In the genomic region with DNA sequence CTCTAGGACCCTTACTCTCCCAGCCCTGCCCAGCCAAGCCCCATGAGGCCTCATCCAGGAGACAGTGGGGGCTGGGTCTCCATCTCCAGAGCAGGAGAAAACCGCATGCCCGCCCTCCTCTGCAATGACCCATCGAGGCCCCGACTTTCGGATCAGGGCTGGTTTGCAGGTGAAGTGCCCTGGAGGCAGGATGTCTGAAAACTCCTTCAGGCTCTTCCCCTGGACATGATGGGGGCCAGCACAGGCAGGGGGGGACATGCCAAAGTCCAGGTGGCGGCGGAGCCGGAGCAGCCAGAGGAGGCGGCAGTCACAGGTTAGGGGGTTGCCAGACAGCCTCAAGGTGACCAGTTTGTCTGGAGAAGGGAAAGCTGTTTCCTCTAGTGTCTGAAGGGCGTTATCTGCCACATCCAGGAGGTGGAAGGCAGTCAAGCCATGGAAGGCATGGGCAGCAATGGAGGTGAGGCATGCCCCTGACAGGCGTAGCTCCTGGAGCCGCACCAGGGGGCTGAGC, we compare ENCODE assay signal across 25 cellular contexts. TPM values are rescaled to one million over a fixed set of nuclear protein-coding genes. Genes with fewer than 3 reads are reported as not detected.
DNase-seq lines count a peak whose midpoint lies in the region; ATAC-seq, FAIRE-seq and TF ChIP-seq lines count a peak whose summit lies in the region.
"Had no signal": no experiment of that assay in that cellular context is flagged by ENCODE, and none has a peak within 500 bp of the region (broad histone marks: within the 10 kb centered on the region; RNA-seq: fewer than 3 reads in every experiment).

No MANE protein-coding gene starts in this region.

- no peaks in the 10 kb centered on the region for H3K9me3 Mint-ChIP-seq in activated T-cell treated with anti-CD3 and anti-CD28 coated beads, Interleukin-2, amount 50 U/mL, for 72 hours
- no peaks in the 10 kb centered on the region for H3K9me3 Mint-ChIP-seq in natural killer cell treated with Interleukin-12 subunit alpha and Interleukin-12 subunit beta and Interleukin-15 and Interleukin-18, amount 100 ng/mL, for 72 hours
- H3K9me3 Mint-ChIP-seq: CD4-positive, CD25-positive, alpha-beta regulatory T cell; CD8-positive, alpha-beta memory T cell had no signal

- H3K4me3 ChIP-seq in BLaER1 treated with 17β-estradiol and CSF1 and Interleukin-3, amounts not matched to agents 10 nM and 100 nM: no peak overlapping the region
- H3K4me3 ChIP-seq in H1 (ENCODE audit: extremely low read depth in 1 of 4, insufficient read depth in 2 of 4, low read depth in 3 of 4, low read length in 4 of 4): no peak overlapping the region
- H3K4me3 ChIP-seq in neuronal stem cell (ENCODE audit: low read length in 2 of 2): no peak overlapping the region
- H3K4me3 ChIP-seq: GM12878 had no signal

- CTCF ChIA-PET in H1 (lab: Charles Lee; ENCODE audit: partially characterized antibody): interaction anchor here (1.6 to 2.4 kb wide), 4 partner anchors 10 to 33 kb away, joined by 5 to 9 read pairs (median 8); partner anchors contain the start of gene TDRKH

- peak overlapping the region in 9 of 11 experiments; percentile 61 to 99 (median 91); a peak in 17 of 22 replicates for H3K4me2 ChIP-seq in BLaER1 treated with 17β-estradiol and CSF1 and Interleukin-3, amounts not matched to agents 10 nM and 100 nM
- H3K4me2 ChIP-seq in H1 (ENCODE audit: insufficient read depth in 1 of 2, low read depth in 2 of 2, low read length in 2 of 2): no peak overlapping the region
- H3K4me2 ChIP-seq in neuronal stem cell (ENCODE audit: insufficient read depth, low read length, poor library complexity, severe bottlenecking): no peak overlapping the region

- H3K9me3 ChIP-seq in BLaER1 treated with 17β-estradiol and CSF1 and Interleukin-3, amounts not matched to agents 10 nM and 100 nM (replicated peaks in 1 of 11): no peaks in the 10 kb centered on the region
- H3K9me3 ChIP-seq in H1 (ENCODE audit: insufficient read depth in 2 of 2, low read depth in 1 of 2, low read length in 1 of 2) (no peaks in the 10 kb centered on the region), neuronal stem cell (replicated peaks in 1 of 2; ENCODE audit: control insufficient read depth in 2 of 2, insufficient read depth in 1 of 2, low read depth in 1 of 2, low read length in 2 of 2) (no peaks in the 10 kb centered on the region)

- H4K91ac ChIP-seq in H1 (replicated peaks; ENCODE audit: insufficient read length, low read length) (no peak overlapping the region), neuronal stem cell (ENCODE audit: low read depth, low read length, poor library complexity) (no peak overlapping the region)

- H4K20me1 ChIP-seq in BLaER1 treated with 17β-estradiol and CSF1 and Interleukin-3, amounts not matched to agents 10 nM and 100 nM: peaks cover 0 to 32% (median 0%) of the 10 kb centered on the region in 11 experiments; a peak in 5 of 22 replicates
- H4K20me1 ChIP-seq in H1 (replicated peaks in 1 of 2; ENCODE audit: control insufficient read depth in 1 of 2, insufficient read depth in 2 of 2, low read length in 2 of 2): no peaks in the 10 kb centered on the region

- no peak overlapping the region for H3K56ac ChIP-seq in H1 (replicated peaks; ENCODE audit: insufficient read length, low read depth, low read length)

- H2BK15ac ChIP-seq in H1 (ENCODE audit: low read length) (no peak overlapping the region), neuronal stem cell (ENCODE audit: low read length) (no peak overlapping the region)

- no peak overlapping the region for H3K23ac ChIP-seq in H1 (ENCODE audit: insufficient read length)
- H3K23ac ChIP-seq in neuronal stem cell (ENCODE audit: low read depth, low read length, poor library complexity): peak overlapping the region; percentile 17

- TF ChIP-seq CTCF in H1 (IDR thresholded peaks at IDR 0.05; ENCODE audit: control extremely low read depth in 1 of 3, insufficient read depth in 1 of 3, low read depth in 1 of 3, low read length in 3 of 3): no peak

- peaks cover 7% of the 10 kb centered on the region for H3K4me1 Mint-ChIP-seq in activated T-cell treated with anti-CD3 and anti-CD28 coated beads, Interleukin-2, amount 50 U/mL, for 72 hours (ENCODE audit: low read depth)
- peaks cover 7 to 11% of the 10 kb centered on the region in 2 donors for H3K4me1 Mint-ChIP-seq in natural killer cell treated with Interleukin-12 subunit alpha and Interleukin-12 subunit beta and Interleukin-15 and Interleukin-18, amount 100 ng/mL, for 72 hours (ENCODE audit: low read depth in 2 of 2)

- H3K14ac ChIP-seq in H1 (ENCODE audit: insufficient read length) (no peak overlapping the region), neuronal stem cell (ENCODE audit: low read length) (no peak overlapping the region)

- no peak overlapping the region for H2BK12ac ChIP-seq in H1 (ENCODE audit: low read depth, low read length)
- no peak overlapping the region for H2BK12ac ChIP-seq in neuronal stem cell (ENCODE audit: low read length)

- no peak overlapping the region for H2BK120ac ChIP-seq in H1 (replicated peaks; ENCODE audit: low read depth, low read length)
- no peak overlapping the region for H2BK120ac ChIP-seq in neuronal stem cell (ENCODE audit: low read depth, low read length)

- H2AK5ac ChIP-seq in H1 (ENCODE audit: low read depth, low read length) (no peak overlapping the region), neuronal stem cell (ENCODE audit: low read depth, low read length) (no peak overlapping the region)

- TF ChIP-seq EP300 in H1 (IDR thresholded peaks at IDR 0.05; ENCODE audit: borderline replicate concordance in 1 of 2, low read depth in 2 of 2, low read length in 2 of 2): no peak

- H4K8ac ChIP-seq in H1 (ENCODE audit: extremely low read depth, insufficient read depth, low read length): 0 out of 2 replicates have a peak overlapping the region, but pooled peaks have one; percentile 8
- H4K8ac ChIP-seq in neuronal stem cell (ENCODE audit: low read depth, low read length): peak overlapping the region; percentile 92

- H3K27ac Mint-ChIP-seq in activated T-cell treated with anti-CD3 and anti-CD28 coated beads, Interleukin-2, amount 50 U/mL, for 72 hours: no peak overlapping the region
- H3K27ac Mint-ChIP-seq in natural killer cell treated with Interleukin-12 subunit alpha and Interleukin-12 subunit beta and Interleukin-15 and Interleukin-18, amount 100 ng/mL, for 72 hours: no peak overlapping the region

- no peak overlapping the region for H3K27ac ChIP-seq in BLaER1 treated with 17β-estradiol and CSF1 and Interleukin-3, amounts not matched to agents 10 nM and 100 nM
- H3K27ac ChIP-seq in H1 (ENCODE audit: low read depth, low read length) (no peak overlapping the region), neuronal stem cell (replicated peaks; ENCODE audit: low read length) (no peak overlapping the region)
- H3K27ac ChIP-seq: HL-60 had no signal

- H3K9ac ChIP-seq in BLaER1 treated with 17β-estradiol and CSF1 and Interleukin-3, amounts not matched to agents 10 nM and 100 nM: no peak overlapping the region
- H3K9ac ChIP-seq in H1 (replicated peaks in 1 of 4; ENCODE audit: extremely low read depth in 1 of 4, low read depth in 3 of 4, low read length in 3 of 4) (no peak overlapping the region), neuronal stem cell (ENCODE audit: low read depth, low read length, poor library complexity) (peak overlapping the region; percentile 63)

- H3K27me3 Mint-ChIP-seq in activated T-cell treated with anti-CD3 and anti-CD28 coated beads, Interleukin-2, amount 50 U/mL, for 72 hours (ENCODE audit: low read depth): peaks cover 6% of the 10 kb centered on the region
- no peaks in the 10 kb centered on the region for H3K27me3 Mint-ChIP-seq in natural killer cell treated with Interleukin-12 subunit alpha and Interleukin-12 subunit beta and Interleukin-15 and Interleukin-18, amount 100 ng/mL, for 72 hours
- H3K27me3 Mint-ChIP-seq: CD4-positive, CD25-positive, alpha-beta regulatory T cell had no signal

- H3K36me3 ChIP-seq in BLaER1 treated with 17β-estradiol and CSF1 and Interleukin-3, amounts not matched to agents 10 nM and 100 nM: no peaks in the 10 kb centered on the region
- no peaks in the 10 kb centered on the region for H3K36me3 ChIP-seq in H1 (ENCODE audit: control insufficient read depth in 2 of 4, insufficient read depth in 4 of 4, low read length in 3 of 4)
- H3K36me3 ChIP-seq in neuronal stem cell (replicated peaks in 1 of 2; ENCODE audit: control insufficient read depth in 2 of 2, insufficient read depth in 2 of 2, low read length in 2 of 2): peaks cover 0 to 2% of the 10 kb centered on the region in 2 donors

- peaks cover 38 to 79% (median 70%) of the 10 kb centered on the region in 10 experiments for H3K4me1 ChIP-seq in BLaER1 treated with 17β-estradiol and CSF1 and Interleukin-3, amounts not matched to agents 10 nM and 100 nM
- H3K4me1 ChIP-seq in H1 (replicated peaks in 1 of 4; ENCODE audit: control insufficient read depth in 3 of 4, insufficient read depth in 4 of 4, low read length in 3 of 4): no peaks in the 10 kb centered on the region; a peak in 1 of 7 replicates
- H3K4me1 ChIP-seq in neuronal stem cell (ENCODE audit: control insufficient read depth in 2 of 2, insufficient read depth in 1 of 2, low read depth in 1 of 2, low read length in 2 of 2): peaks cover 2 to 8% of the 10 kb centered on the region in 2 donors

- no peak for DNase-seq in H1 (ENCODE audit: low read depth in 1 of 2, low spot score in 2 of 2)
- DNase-seq in neuronal stem cell (ENCODE audit: low spot score): no peak
- DNase-seq in effector CD4-positive, alpha-beta T cell: no peak
- DNase-seq in activated T-cell treated with anti-CD3 and anti-CD28 coated beads, Interleukin-2, amount 50 U/mL, for 72 hours: no peak
- no peak for DNase-seq in natural killer cell treated with Interleukin-12 subunit alpha and Interleukin-12 subunit beta and Interleukin-15 and Interleukin-18, amount 100 ng/mL, for 72 hours (ENCODE audit: low spot score)
- DNase-seq: 8988T; C1 segment of cervical spinal cord; CD4-positive, CD25-positive, alpha-beta regulatory T cell; CD8-positive, alpha-beta memory T cell; COR-L47; DMS 273 treated with DMSO at 0.1 percent for 48 hours; DMS53; DND-41; EL; HCEC 1CT had no signal

- no peak overlapping the region for H2BK20ac ChIP-seq in H1 (ENCODE audit: low read length)

- no peaks in the 10 kb centered on the region for H3K36me3 Mint-ChIP-seq in activated T-cell treated with anti-CD3 and anti-CD28 coated beads, Interleukin-2, amount 50 U/mL, for 72 hours (ENCODE audit: insufficient read depth in 2 of 2)
- H3K36me3 Mint-ChIP-seq in natural killer cell treated with Interleukin-12 subunit alpha and Interleukin-12 subunit beta and Interleukin-15 and Interleukin-18, amount 100 ng/mL, for 72 hours: no peaks in the 10 kb centered on the region

- TF ChIP-seq RAD21 in H1 (IDR thresholded peaks at IDR 0.05 in 1 of 2, conservative IDR thresholded peaks at IDR 0.05 in 1 of 2; ENCODE audit: low read depth in 2 of 2, low read length in 2 of 2): no peak

- POLR2A ChIA-PET in H1 (lab: Charles Lee; ENCODE audit: partially characterized antibody): interaction anchor here (1.4 to 3.2 kb wide), 2 partner anchors 10 to 38 kb away, joined by 3 to 9 read pairs; partner anchors contain the start of gene MRPL9

- no peaks in the 10 kb centered on the region for H3K79me1 ChIP-seq in H1 (ENCODE audit: low read depth, low read length)
- H3K79me1 ChIP-seq in neuronal stem cell (ENCODE audit: low read depth, low read length): no peaks in the 10 kb centered on the region

- no peaks in the 10 kb centered on the region for H3K79me2 ChIP-seq in H1 (ENCODE audit: control insufficient read depth in 1 of 2, insufficient read depth in 2 of 2, low read length in 2 of 2)

- H2BK5ac ChIP-seq in H1 (ENCODE audit: low read depth, low read length) (no peak overlapping the region), neuronal stem cell (ENCODE audit: low read length) (no peak overlapping the region)

- no peaks in the 10 kb centered on the region for H3K23me2 ChIP-seq in H1 (ENCODE audit: low read depth, low read length)

- H3K18ac ChIP-seq in H1 (ENCODE audit: extremely low read depth, low read length) (no peak overlapping the region), neuronal stem cell (ENCODE audit: low read length) (no peak overlapping the region)

- peaks cover 0 to 13% (median 0%) of the 10 kb centered on the region in 11 experiments; a peak in 3 of 22 replicates for H3K27me3 ChIP-seq in BLaER1 treated with 17β-estradiol and CSF1 and Interleukin-3, amounts not matched to agents 10 nM and 100 nM
- peaks cover 0 to 3% (median 1%) of the 10 kb centered on the region in 4 experiments; a peak in 1 of 7 replicates for H3K27me3 ChIP-seq in H1 (replicated peaks in 1 of 4; ENCODE audit: control insufficient read depth in 3 of 4, extremely low read depth in 1 of 4, insufficient read depth in 3 of 4, low read length in 3 of 4)
- H3K27me3 ChIP-seq in neuronal stem cell (ENCODE audit: control insufficient read depth in 3 of 3, insufficient read depth in 3 of 3, low read depth in 1 of 3, low read length in 3 of 3): peaks cover 0 to 58% (median 0%) of the 10 kb centered on the region in 3 experiments

- no peak for ATAC-seq in activated T-cell treated with anti-CD3 and anti-CD28 coated beads, Interleukin-2, amount 50 U/mL, for 72 hours (replicated peaks in 1 of 2)
- ATAC-seq in natural killer cell treated with Interleukin-12 subunit alpha and Interleukin-12 subunit beta and Interleukin-15 and Interleukin-18, amount 100 ng/mL, for 72 hours: no peak
- no peak for ATAC-seq in GM18867 (IDR thresholded peaks at IDR 0.05; ENCODE audit: unreplicated experiment)
- ATAC-seq: GM12878 had no signal

- TF ChIP-seq POLR2A in H1 (IDR thresholded peaks at IDR 0.05; ENCODE audit: control extremely low read depth in 1 of 2, low read depth in 2 of 2, low read length in 2 of 2): no peak

- no peak overlapping the region for H4K5ac ChIP-seq in H1 (ENCODE audit: insufficient read length, low read depth, low read length)

- H3K4me3 Mint-ChIP-seq in activated T-cell treated with anti-CD3 and anti-CD28 coated beads, Interleukin-2, amount 50 U/mL, for 72 hours: no peak overlapping the region
- no peak overlapping the region for H3K4me3 Mint-ChIP-seq in natural killer cell treated with Interleukin-12 subunit alpha and Interleukin-12 subunit beta and Interleukin-15 and Interleukin-18, amount 100 ng/mL, for 72 hours
- H3K4me3 Mint-ChIP-seq: CD4-positive, CD25-positive, alpha-beta regulatory T cell had no signal

- H3K4ac ChIP-seq in H1 (replicated peaks; ENCODE audit: insufficient read length, low read depth, low read length): no peak overlapping the region
- H3K4ac ChIP-seq in neuronal stem cell (ENCODE audit: low read length): no peak overlapping the region

- H2AFZ ChIP-seq in H1 (ENCODE audit: low read length) (no peak overlapping the region), neuronal stem cell (ENCODE audit: low read length) (no peak overlapping the region)

- FAIRE-seq in H1 (lab: Jason Lieb, UNC): no peak
- FAIRE-seq: GM12878, GM18507 had no signal

- 97% methylated on average over 12 of the region's 12 CpGs; no CpG with 5 or more reads in 1 of the 2 experiments for WGBS in H1 (ENCODE audit: extremely low coverage in 1 of 2, insufficient coverage in 1 of 2, insufficient read length in 1 of 2, insufficient replicate concordance in 2 of 2, low coverage in 1 of 2, low lambda C conversion rate in 2 of 2, missing lambda C conversion rate in 1 of 2), 2 experiments
- no CpG with 5 or more reads among the region's 12 CpGs for WGBS in neuronal stem cell (ENCODE audit: extremely low coverage in 2 of 2, insufficient read length in 2 of 2, insufficient replicate concordance in 1 of 2), 2 donors

RNA-seq across cellular contexts. Expression of gene LINGO4, which starts 3.9 kb away (rescaled TPM):
- not detected in 2 replicates for total RNA-seq in H1 (2021; fragmentation: NEBNext Ultra II Directional; extraction: Animal tissue kit (Norgen Biotek cat#: 25700))
- 0.03 TPM in 1 of 2 replicates, not detected in the other for polyA plus RNA-seq in H1 (2011; rRNA removed)
- not detected for polyA plus RNA-seq in H1 (2011; cell fraction: cytosol; rRNA removed)
- polyA plus RNA-seq in H1 (2011; cell fraction: nucleus; rRNA removed): not detected
- 0.05 TPM in 1 of 4 replicates, not detected in the others for polyA plus RNA-seq in H1 (2012, experiment 1 of 2)
- not detected for polyA plus RNA-seq in H1 (2012, experiment 2 of 2)
- polyA plus RNA-seq in H1 (2013, experiment 1 of 2): not detected
- polyA plus RNA-seq in H1 (2013, experiment 2 of 2): not detected
- polyA minus RNA-seq in H1 (2011; rRNA and poly(A)+ RNA removed): not detected in 2 replicates
- not detected for polyA minus RNA-seq in H1 (2011; cell fraction: cytosol; rRNA and poly(A)+ RNA removed)
- 0.30 TPM for polyA minus RNA-seq in H1 (2011; cell fraction: nucleus; rRNA and poly(A)+ RNA removed)
- polyA plus RNA-seq in neuronal stem cell (2013, experiment 1 of 2): not detected
- not detected for polyA plus RNA-seq in neuronal stem cell (2013, experiment 2 of 2)
- under 1 TPM; 0.19 to 0.88 TPM for total RNA-seq in activated T-cell treated with anti-CD3 and anti-CD28 coated beads, Interleukin-2, amount 50 U/mL, for 72 hours
- not detected for total RNA-seq in natural killer cell treated with Interleukin-12 subunit alpha and Interleukin-12 subunit beta and Interleukin-15 and Interleukin-18, amount 100 ng/mL, for 72 hours
- total RNA-seq: A673, G401, GM12878, H4, HT1080 had no signal
- polyA plus RNA-seq: AG04450, GM12878 had no signal

RNA-seq across cellular contexts. Expression of gene TDRKH, which starts 11.1 kb away (rescaled TPM):
- 23.8 and 26.1 TPM in 2 replicates for total RNA-seq in H1 (2021; fragmentation: NEBNext Ultra II Directional; extraction: Animal tissue kit (Norgen Biotek cat#: 25700))
- 7.7 and 9.9 TPM in 2 replicates for polyA plus RNA-seq in H1 (2011; rRNA removed)
- polyA plus RNA-seq in H1 (2011; cell fraction: cytosol; rRNA removed): 11.5 TPM
- 10.3 TPM for polyA plus RNA-seq in H1 (2011; cell fraction: nucleus; rRNA removed)
- polyA plus RNA-seq in H1 (2012, experiment 1 of 2): 15.2 to 18.5 TPM (median 16.9 TPM) in 4 replicates
- polyA plus RNA-seq in H1 (2012, experiment 2 of 2): 3.5 TPM
- 15.1 TPM for polyA plus RNA-seq in H1 (2013, experiment 1 of 2)
- 15.0 TPM for polyA plus RNA-seq in H1 (2013, experiment 2 of 2)
- 17.9 and 19.3 TPM in 2 replicates for polyA minus RNA-seq in H1 (2011; rRNA and poly(A)+ RNA removed)
- polyA minus RNA-seq in H1 (2011; cell fraction: cytosol; rRNA and poly(A)+ RNA removed): 8.6 TPM
- 11.3 TPM for polyA minus RNA-seq in H1 (2011; cell fraction: nucleus; rRNA and poly(A)+ RNA removed)
- 16.6 TPM for polyA plus RNA-seq in neuronal stem cell (2013, experiment 1 of 2)
- 15.8 TPM for polyA plus RNA-seq in neuronal stem cell (2013, experiment 2 of 2)
- total RNA-seq in activated T-cell treated with anti-CD3 and anti-CD28 coated beads, Interleukin-2, amount 50 U/mL, for 72 hours: 10 to 100 TPM; 26.3 to 29.3 TPM
- total RNA-seq in natural killer cell treated with Interleukin-12 subunit alpha and Interleukin-12 subunit beta and Interleukin-15 and Interleukin-18, amount 100 ng/mL, for 72 hours: 10 to 100 TPM; 13.5 to 14.0 TPM

RNA-seq across cellular contexts. Expression of gene RORC, which starts 30.2 kb away (rescaled TPM):
- 0.52 and 0.54 TPM in 2 replicates for total RNA-seq in H1 (2021; fragmentation: NEBNext Ultra II Directional; extraction: Animal tissue kit (Norgen Biotek cat#: 25700))
- 0.44 and 0.52 TPM in 2 replicates for polyA plus RNA-seq in H1 (2011; rRNA removed)
- 0.47 TPM for polyA plus RNA-seq in H1 (2011; cell fraction: cytosol; rRNA removed)
- 0.66 TPM for polyA plus RNA-seq in H1 (2011; cell fraction: nucleus; rRNA removed)
- polyA plus RNA-seq in H1 (2012, experiment 1 of 2): 0.28 to 0.44 TPM (median 0.37 TPM) in 4 replicates
- polyA plus RNA-seq in H1 (2012, experiment 2 of 2): 0.39 TPM
- polyA plus RNA-seq in H1 (2013, experiment 1 of 2): 0.30 TPM
- polyA plus RNA-seq in H1 (2013, experiment 2 of 2): 0.28 TPM
- polyA minus RNA-seq in H1 (2011; rRNA and poly(A)+ RNA removed): 0.76 and 0.90 TPM in 2 replicates
- polyA minus RNA-seq in H1 (2011; cell fraction: cytosol; rRNA and poly(A)+ RNA removed): 0.44 TPM
- 1.2 TPM for polyA minus RNA-seq in H1 (2011; cell fraction: nucleus; rRNA and poly(A)+ RNA removed)
- polyA plus RNA-seq in neuronal stem cell (2013, experiment 1 of 2): 0.01 TPM
- polyA plus RNA-seq in neuronal stem cell (2013, experiment 2 of 2): 0.01 TPM
- total RNA-seq in activated T-cell treated with anti-CD3 and anti-CD28 coated beads, Interleukin-2, amount 50 U/mL, for 72 hours: 10 to 100 TPM in 1 of 2 donors, 1 to 10 TPM in 1; 1.8 to 10.3 TPM
- total RNA-seq in natural killer cell treated with Interleukin-12 subunit alpha and Interleukin-12 subunit beta and Interleukin-15 and Interleukin-18, amount 100 ng/mL, for 72 hours: 1 to 10 TPM in 1 of 2 donors, under 1 TPM in 1; 0.17 to 1.3 TPM
- total RNA-seq: A673, G401, GM12878, HT1080 had no signal
- polyA plus RNA-seq: AG04450, GM12878 had no signal

RNA-seq across cellular contexts. Expression of gene MRPL9, which starts 38.1 kb away (rescaled TPM):
- 96.4 and 113 TPM in 2 replicates for total RNA-seq in H1 (2021; fragmentation: NEBNext Ultra II Directional; extraction: Animal tissue kit (Norgen Biotek cat#: 25700))
- polyA plus RNA-seq in H1 (2011; rRNA removed): 64.7 and 74.9 TPM in 2 replicates
- 81.9 TPM for polyA plus RNA-seq in H1 (2011; cell fraction: cytosol; rRNA removed)
- 80.9 TPM for polyA plus RNA-seq in H1 (2011; cell fraction: nucleus; rRNA removed)
- 90.9 to 124 TPM (median 106 TPM) in 4 replicates for polyA plus RNA-seq in H1 (2012, experiment 1 of 2)
- 102 TPM for polyA plus RNA-seq in H1 (2012, experiment 2 of 2)
- 69.8 TPM for polyA plus RNA-seq in H1 (2013, experiment 1 of 2)
- polyA plus RNA-seq in H1 (2013, experiment 2 of 2): 74.0 TPM
- 56.2 and 74.3 TPM in 2 replicates for polyA minus RNA-seq in H1 (2011; rRNA and poly(A)+ RNA removed)
- polyA minus RNA-seq in H1 (2011; cell fraction: cytosol; rRNA and poly(A)+ RNA removed): 48.1 TPM
- polyA minus RNA-seq in H1 (2011; cell fraction: nucleus; rRNA and poly(A)+ RNA removed): 50.0 TPM
- 75.7 TPM for polyA plus RNA-seq in neuronal stem cell (2013, experiment 1 of 2)
- 74.2 TPM for polyA plus RNA-seq in neuronal stem cell (2013, experiment 2 of 2)
- 100 to 1,000 TPM; 109 to 135 TPM for total RNA-seq in activated T-cell treated with anti-CD3 and anti-CD28 coated beads, Interleukin-2, amount 50 U/mL, for 72 hours
- total RNA-seq in natural killer cell treated with Interleukin-12 subunit alpha and Interleukin-12 subunit beta and Interleukin-15 and Interleukin-18, amount 100 ng/mL, for 72 hours: 100 to 1,000 TPM; 107 to 161 TPM

RNA-seq across cellular contexts. Expression of gene C2CD4D, which starts 38.3 kb away (rescaled TPM):
- total RNA-seq in H1 (2021; fragmentation: NEBNext Ultra II Directional; extraction: Animal tissue kit (Norgen Biotek cat#: 25700)): 0.54 and 0.71 TPM in 2 replicates
- 0.41 and 0.60 TPM in 2 replicates for polyA plus RNA-seq in H1 (2011; rRNA removed)
- polyA plus RNA-seq in H1 (2011; cell fraction: cytosol; rRNA removed): 0.58 TPM
- polyA plus RNA-seq in H1 (2011; cell fraction: nucleus; rRNA removed): 1.00 TPM
- 0.80 to 1.0 TPM (median 0.90 TPM) in 4 replicates for polyA plus RNA-seq in H1 (2012, experiment 1 of 2)
- 0.14 TPM for polyA plus RNA-seq in H1 (2012, experiment 2 of 2)
- polyA plus RNA-seq in H1 (2013, experiment 1 of 2): 0.30 TPM
- polyA plus RNA-seq in H1 (2013, experiment 2 of 2): 0.48 TPM
- polyA minus RNA-seq in H1 (2011; rRNA and poly(A)+ RNA removed): not detected in 2 replicates
- polyA minus RNA-seq in H1 (2011; cell fraction: cytosol; rRNA and poly(A)+ RNA removed): 0.66 TPM
- polyA minus RNA-seq in H1 (2011; cell fraction: nucleus; rRNA and poly(A)+ RNA removed): 1.6 TPM
- polyA plus RNA-seq in neuronal stem cell (2013, experiment 1 of 2): 0.17 TPM
- polyA plus RNA-seq in neuronal stem cell (2013, experiment 2 of 2): 0.17 TPM
- 1 to 10 TPM; 2.1 to 4.4 TPM for total RNA-seq in activated T-cell treated with anti-CD3 and anti-CD28 coated beads, Interleukin-2, amount 50 U/mL, for 72 hours
- total RNA-seq in natural killer cell treated with Interleukin-12 subunit alpha and Interleukin-12 subunit beta and Interleukin-15 and Interleukin-18, amount 100 ng/mL, for 72 hours: 1 to 10 TPM in 1 of 2 donors, not detected in 1; 1.5 TPM
- total RNA-seq: A673, G401, H4, HT1080 had no signal
- polyA plus RNA-seq: AG04450 had no signal

Comparison
In these comparisons a context has a peak if more than half of its experiments do, and no peak if none do; other contexts are left out.
1. H3K4me2 ChIP-seq: peak in BLaER1 treated with 17β-estradiol and CSF1 and Interleukin-3, amounts not matched to agents 10 nM and 100 nM (9 of 11); none in H1 (0 of 2) and neuronal stem cell (single experiment).